ENCODE assay signal across 1 cellular context in genomic region chr1:8170059-8170835, GRCh38.
TF ChIP-seq lines count a peak whose summit lies in the region.

No MANE protein-coding gene starts in this region.

TF ChIP-seq in HepG2, 621 proteins besides CTCF, POLR2A, EP300 and RAD21 (continued from another document):
- TF ChIP-seq AHDC1 (CRISPR knock-in tag; IDR thresholded peaks at IDR 0.05; ENCODE audit: borderline replicate concordance) (peak; percentile 65), ZNF781 (CRISPR knock-in tag; IDR thresholded peaks at IDR 0.05; ENCODE audit: borderline replicate concordance, not compliant biosample characterization) (peak; percentile 30), DRAP1 (CRISPR knock-in tag; IDR thresholded peaks at IDR 0.05) (no peak; the same call in none of the 2 replicates), SKI (IDR thresholded peaks at IDR 0.05; ENCODE audit: partially characterized antibody) (peak; percentile 72), ZNF883 (CRISPR knock-in tag; IDR thresholded peaks at IDR 0.05; ENCODE audit: not compliant biosample characterization) (no peak), ZNF713 (CRISPR knock-in tag; IDR thresholded peaks at IDR 0.05) (no peak), ZNF350 (CRISPR knock-in tag; IDR thresholded peaks at IDR 0.05; ENCODE audit: borderline replicate concordance, low read depth) (peak; percentile 74; the same call in 1 of the 2 replicates), CCDC6 (CRISPR knock-in tag; IDR thresholded peaks at IDR 0.05) (no peak; the same call in 1 of the 2 replicates), CREM (IDR thresholded peaks at IDR 0.05) (peak; percentile 38), CREM (CRISPR knock-in tag; IDR thresholded peaks at IDR 0.05) (no peak), ZNF558 (CRISPR knock-in tag; IDR thresholded peaks at IDR 0.05; ENCODE audit: borderline replicate concordance) (no peak), SMAD9 (CRISPR knock-in tag; IDR thresholded peaks at IDR 0.05) (no peak), STAG1 (CRISPR knock-in tag; IDR thresholded peaks at IDR 0.05) (peak; percentile 32; the same call in 1 of the 2 replicates), ZSCAN12 (CRISPR knock-in tag; IDR thresholded peaks at IDR 0.05) (no peak), EHMT2 (IDR thresholded peaks at IDR 0.05; ENCODE audit: borderline replicate concordance, low read depth, low read length) (0 out of 2 replicates have a peak, but pooled peaks have one; percentile 57), HHEX (CRISPR knock-in tag; IDR thresholded peaks at IDR 0.05) (no peak), FOXJ3 (CRISPR knock-in tag; IDR thresholded peaks at IDR 0.05; ENCODE audit: borderline replicate concordance) (peak; percentile 86), RFXAP (CRISPR knock-in tag; IDR thresholded peaks at IDR 0.05; ENCODE audit: borderline replicate concordance) (peak; percentile 63; the same call in 1 of the 2 replicates), KDM5A (IDR thresholded peaks at IDR 0.05; ENCODE audit: borderline replicate concordance, low read length) (no peak; the same call in 1 of the 2 replicates), NCOA5 (CRISPR knock-in tag; IDR thresholded peaks at IDR 0.05) (0 out of 2 replicates have a peak, but pooled peaks have one; percentile 15), AGO1 (IDR thresholded peaks at IDR 0.05; ENCODE audit: low read depth, low read length, poor library complexity, severe bottlenecking) (no peak), TAF15 (IDR thresholded peaks at IDR 0.05; ENCODE audit: low read depth, low read length, poor library complexity, severe bottlenecking) (no peak), ZKSCAN8 (CRISPR knock-in tag; IDR thresholded peaks at IDR 0.05; ENCODE audit: borderline replicate concordance) (no peak), U2AF2 (IDR thresholded peaks at IDR 0.05; ENCODE audit: low read depth, low read length) (no peak), EZH2 (conservative IDR thresholded peaks at IDR 0.05; ENCODE audit: low read depth, low read length) (no peak), POGZ (CRISPR knock-in tag; IDR thresholded peaks at IDR 0.05) (peak; percentile 26; the same call in 1 of the 2 replicates), ZNF775 (CRISPR knock-in tag; IDR thresholded peaks at IDR 0.05; ENCODE audit: borderline replicate concordance) (no peak), KLF9 (CRISPR knock-in tag; IDR thresholded peaks at IDR 0.05; ENCODE audit: low read depth) (no peak)
- TF ChIP-seq, protein P1, sequence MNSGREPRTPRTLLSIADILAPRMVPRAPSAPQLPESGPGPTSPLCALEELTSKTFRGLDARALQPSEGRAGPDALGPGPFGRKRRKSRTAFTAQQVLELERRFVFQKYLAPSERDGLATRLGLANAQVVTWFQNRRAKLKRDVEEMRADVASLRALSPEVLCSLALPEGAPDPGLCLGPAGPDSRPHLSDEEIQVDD (CRISPR knock-in tag; IDR thresholded peaks at IDR 0.05; ENCODE audit: borderline replicate concordance): peak; percentile 69; the same call in 1 of the 2 replicates
- TF ChIP-seq, protein P2, sequence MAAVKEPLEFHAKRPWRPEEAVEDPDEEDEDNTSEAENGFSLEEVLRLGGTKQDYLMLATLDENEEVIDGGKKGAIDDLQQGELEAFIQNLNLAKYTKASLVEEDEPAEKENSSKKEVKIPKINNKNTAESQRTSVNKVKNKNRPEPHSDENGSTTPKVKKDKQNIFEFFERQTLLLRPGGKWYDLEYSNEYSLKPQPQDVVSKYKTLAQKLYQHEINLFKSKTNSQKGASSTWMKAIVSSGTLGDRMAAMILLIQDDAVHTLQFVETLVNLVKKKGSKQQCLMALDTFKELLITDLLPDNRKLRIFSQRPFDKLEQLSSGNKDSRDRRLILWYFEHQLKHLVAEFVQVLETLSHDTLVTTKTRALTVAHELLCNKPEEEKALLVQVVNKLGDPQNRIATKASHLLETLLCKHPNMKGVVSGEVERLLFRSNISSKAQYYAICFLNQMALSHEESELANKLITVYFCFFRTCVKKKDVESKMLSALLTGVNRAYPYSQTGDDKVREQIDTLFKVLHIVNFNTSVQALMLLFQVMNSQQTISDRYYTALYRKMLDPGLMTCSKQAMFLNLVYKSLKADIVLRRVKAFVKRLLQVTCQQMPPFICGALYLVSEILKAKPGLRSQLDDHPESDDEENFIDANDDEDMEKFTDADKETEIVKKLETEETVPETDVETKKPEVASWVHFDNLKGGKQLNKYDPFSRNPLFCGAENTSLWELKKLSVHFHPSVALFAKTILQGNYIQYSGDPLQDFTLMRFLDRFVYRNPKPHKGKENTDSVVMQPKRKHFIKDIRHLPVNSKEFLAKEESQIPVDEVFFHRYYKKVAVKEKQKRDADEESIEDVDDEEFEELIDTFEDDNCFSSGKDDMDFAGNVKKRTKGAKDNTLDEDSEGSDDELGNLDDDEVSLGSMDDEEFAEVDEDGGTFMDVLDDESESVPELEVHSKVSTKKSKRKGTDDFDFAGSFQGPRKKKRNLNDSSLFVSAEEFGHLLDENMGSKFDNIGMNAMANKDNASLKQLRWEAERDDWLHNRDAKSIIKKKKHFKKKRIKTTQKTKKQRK (IDR thresholded peaks at IDR 0.05; ENCODE audit: low read length): no peak
- TF ChIP-seq, protein P3, sequence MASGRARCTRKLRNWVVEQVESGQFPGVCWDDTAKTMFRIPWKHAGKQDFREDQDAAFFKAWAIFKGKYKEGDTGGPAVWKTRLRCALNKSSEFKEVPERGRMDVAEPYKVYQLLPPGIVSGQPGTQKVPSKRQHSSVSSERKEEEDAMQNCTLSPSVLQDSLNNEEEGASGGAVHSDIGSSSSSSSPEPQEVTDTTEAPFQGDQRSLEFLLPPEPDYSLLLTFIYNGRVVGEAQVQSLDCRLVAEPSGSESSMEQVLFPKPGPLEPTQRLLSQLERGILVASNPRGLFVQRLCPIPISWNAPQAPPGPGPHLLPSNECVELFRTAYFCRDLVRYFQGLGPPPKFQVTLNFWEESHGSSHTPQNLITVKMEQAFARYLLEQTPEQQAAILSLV (CRISPR knock-in tag; IDR thresholded peaks at IDR 0.05; ENCODE audit: borderline replicate concordance): peak; percentile 58
